15 cellular contexts compared by ENCODE assay signal in genomic region chr2:19643117-19643518, GRCh38.
DNase-seq lines count a peak whose midpoint lies in the region; ATAC-seq, FAIRE-seq and TF ChIP-seq lines count a peak whose summit lies in the region.
"Had no signal": no experiment of that assay in that cellular context is flagged by ENCODE, and none has a peak within 500 bp of the region (broad histone marks: within the 10 kb centered on the region; RNA-seq: fewer than 3 reads in every experiment).

No MANE protein-coding gene starts in this region.

- no peak overlapping the region for H4K8ac ChIP-seq in IMR-90 (ENCODE audit: low read depth in 2 of 2, low read length in 2 of 2)

- intact Hi-C loops in right lobe of liver (cut with DNase I), result no loop called here
- intact Hi-C loops in HepG2 (cut with micrococcal nuclease; ENCODE audit: unreplicated experiment), result no loop called here
- intact Hi-C loops in IMR-90 (cut with micrococcal nuclease), result no loop called here

- 78% methylated on average over 3 of the region's 3 CpGs for WGBS in right lobe of liver (ENCODE audit: insufficient coverage, low coverage, low lambda C conversion rate, missing lambda C conversion rate)
- 10% methylated on average over 3 of the region's 3 CpGs for whole genome bisulfite sequencing in HepG2 (ENCODE audit: low lambda C conversion rate)
- WGBS in IMR-90 (ENCODE audit: extremely low coverage in 2 of 2, insufficient read length in 1 of 2), 2 experiments, result 100% methylated on average over 1 of the region's 3 CpGs; no CpG with 5 or more reads in 1 of the 2 experiments

- ATAC-seq in right lobe of liver (peak in 3 of 4 donors; percentile 20 to 56 (median 34)), HepG2 (no peak), HG02763 (IDR thresholded peaks at IDR 0.05; ENCODE audit: unreplicated experiment) (peak; percentile 66), IMR-90 (ENCODE audit: low read depth) (peak; percentile 49), omental fat pad (ENCODE audit: low FRiP score) (no peak)
- ATAC-seq: A549, GM23338, left lobe of liver had no signal

- no peak overlapping the region for H4K5ac ChIP-seq in IMR-90 (ENCODE audit: low read depth, low read length)

- H3K4me3 ChIP-seq in right lobe of liver, result no peak overlapping the region
- H3K4me3 ChIP-seq in HepG2 (replicated peaks in 1 of 3; ENCODE audit: insufficient read depth in 1 of 3, low read depth in 2 of 3, low read length in 3 of 3), result no peak overlapping the region
- no peak overlapping the region for H3K4me3 ChIP-seq in IMR-90 (ENCODE audit: insufficient read depth, low read depth, low read length)
- H3K4me3 ChIP-seq: A549, GM23338, ovary, thyroid gland had no signal

- H2AK5ac ChIP-seq in IMR-90 (ENCODE audit: low read depth, low read length), result no peak overlapping the region

- POLR2A ChIA-PET in HepG2 (lab: Yijun Ruan, JAX) (no interaction called here), IMR-90 (lab: Charles Lee; ENCODE audit: unreplicated experiment) (no interaction called here)

- dilution Hi-C loops in IMR-90 (cut with HindIII; ENCODE audit: low sequenced_read_pairs, unreplicated experiment), result no loop called here

- TF ChIP-seq CTCF in right lobe of liver (IDR thresholded peaks at IDR 0.05) (no peak), HepG2 (CRISPR knock-in tag; IDR thresholded peaks at IDR 0.05) (no peak), IMR-90 (conservative IDR thresholded peaks at IDR 0.05; ENCODE audit: low read depth, low read length) (no peak), omental fat pad (IDR thresholded peaks at IDR 0.05) (no peak)

- H3K27ac ChIP-seq in right lobe of liver, result no peak overlapping the region
- no peak overlapping the region for H3K27ac ChIP-seq in HepG2 (ENCODE audit: extremely low read length, insufficient read depth, low read length)
- no peak overlapping the region for H3K27ac ChIP-seq in IMR-90 (ENCODE audit: insufficient read depth, low read length)
- H3K27ac ChIP-seq: A549, ovary, thyroid gland had no signal

- no peak overlapping the region for H2BK15ac ChIP-seq in IMR-90 (ENCODE audit: low read depth, low read length)

- H3K36me3 ChIP-seq in right lobe of liver (no peaks in the 10 kb centered on the region), HepG2 (replicated peaks in 1 of 2; ENCODE audit: control insufficient read depth in 1 of 2, insufficient read depth in 2 of 2, low read length in 2 of 2) (no peaks in the 10 kb centered on the region), IMR-90 (ENCODE audit: control insufficient read depth, insufficient read depth, low read length) (no peaks in the 10 kb centered on the region)
- H3K36me3 ChIP-seq: ovary, thyroid gland had no signal

- no peaks in the 10 kb centered on the region for H3K4me1 ChIP-seq in right lobe of liver
- peaks cover 7% of the 10 kb centered on the region; the same call in 1 of the 2 replicates for H3K4me1 ChIP-seq in HepG2 (ENCODE audit: insufficient read depth, low read length)
- H3K4me1 ChIP-seq in IMR-90 (ENCODE audit: control insufficient read depth, insufficient read depth, low read length), result no peaks in the 10 kb centered on the region
- H3K4me1 ChIP-seq: thyroid gland had no signal

- no peak overlapping the region for H2BK5ac ChIP-seq in IMR-90 (ENCODE audit: low read depth, low read length, poor library complexity, severe bottlenecking)

- no peak overlapping the region for H2AFZ ChIP-seq in HepG2 (ENCODE audit: low read length)
- H2AFZ ChIP-seq in IMR-90 (replicated peaks; ENCODE audit: low read length, poor library complexity), result no peak overlapping the region
- H2AFZ ChIP-seq: GM23338 had no signal

- H3K9ac ChIP-seq in HepG2 (ENCODE audit: insufficient read depth, low read depth, low read length) (no peak overlapping the region), IMR-90 (ENCODE audit: low read depth, low read length) (no peak overlapping the region)

- H3K79me2 ChIP-seq in HepG2 (ENCODE audit: insufficient read depth, low read length), result no peaks in the 10 kb centered on the region

- no peaks in the 10 kb centered on the region for H3K9me3 ChIP-seq in right lobe of liver
- H3K9me3 ChIP-seq in HepG2 (ENCODE audit: low read length), result no peaks in the 10 kb centered on the region
- H3K9me3 ChIP-seq in IMR-90 (ENCODE audit: control insufficient read depth, insufficient read depth, low read length), result peaks cover 2% of the 10 kb centered on the region; the same call in 1 of the 2 replicates
- H3K9me3 ChIP-seq: A549, ovary, thyroid gland had no signal

- no peaks in the 10 kb centered on the region for H4K20me1 ChIP-seq in HepG2 (ENCODE audit: insufficient read depth, low read length)
- H4K20me1 ChIP-seq in IMR-90 (ENCODE audit: insufficient read depth, low read length), result no peaks in the 10 kb centered on the region

- H3K23ac ChIP-seq in IMR-90 (ENCODE audit: low read depth, low read length), result no peak overlapping the region

- in situ Hi-C loops in HepG2 (cut with HindIII; ENCODE audit: extremely low pct_ligation_motif_present, low pct_unique_long_range_greater_than_20kb) (no loop called here), IMR-90 (cut with MboI; ENCODE audit: low sequenced_read_pairs) (no loop called here)

- H2AK9ac ChIP-seq in IMR-90 (replicated peaks; ENCODE audit: low read depth, low read length, poor library complexity), result no peak overlapping the region

- no peaks in the 10 kb centered on the region for H3K79me1 ChIP-seq in IMR-90 (ENCODE audit: low read depth in 1 of 2, low read length in 2 of 2)

- TF ChIP-seq POLR2A in right lobe of liver (IDR thresholded peaks at IDR 0.05), result no peak
- no peak for TF ChIP-seq POLR2A in HepG2 (IDR thresholded peaks at IDR 0.05; ENCODE audit: insufficient read depth in 1 of 2, low read depth in 2 of 2, low read length in 2 of 2)
- no peak for TF ChIP-seq POLR2A in IMR-90 (IDR thresholded peaks at IDR 0.05; ENCODE audit: low read depth, low read length)

- H3K18ac ChIP-seq in IMR-90 (ENCODE audit: low read depth, low read length), result no peak overlapping the region

- H3K9me1 ChIP-seq in IMR-90 (ENCODE audit: insufficient read depth, low read length), result no peaks in the 10 kb centered on the region

- DNase-seq in right lobe of liver (no peak), HepG2 (ENCODE audit: low spot score) (no peak), IMR-90 (peak; percentile 11), T-helper 9 cell (no peak), GM19238 (ENCODE audit: insufficient read length, low spot score) (no peak), omental fat pad (ENCODE audit: low spot score) (no peak), SHP77 (lab: John Stamatoyannopoulos, UW) (no peak)
- DNase-seq: KBM-7, ovary, T-helper 1 cell, thyroid gland had no signal

- H2BK120ac ChIP-seq in IMR-90 (ENCODE audit: low read depth, low read length), result no peak overlapping the region

- H3K27me3 ChIP-seq in right lobe of liver (no peaks in the 10 kb centered on the region), HepG2 (ENCODE audit: control insufficient read depth in 1 of 2, insufficient read depth in 2 of 2, low read length in 2 of 2) (no peaks in the 10 kb centered on the region; a peak in 1 of 5 replicates), IMR-90 (ENCODE audit: control insufficient read depth, insufficient read depth, low read length) (peaks cover 14% of the 10 kb centered on the region)
- H3K27me3 ChIP-seq: ovary, thyroid gland had no signal

- TF ChIP-seq RAD21 in HepG2 (CRISPR knock-in tag; IDR thresholded peaks at IDR 0.05) (no peak), IMR-90 (IDR thresholded peaks at IDR 0.05; ENCODE audit: low read length) (no peak)

- no peak overlapping the region for H4K91ac ChIP-seq in IMR-90 (ENCODE audit: insufficient read depth, low read depth, low read length)

- CTCF ChIA-PET in HepG2 (lab: Yijun Ruan, JAX; ENCODE audit: low intra/inter-chr PET ratio, low total read pairs) (no interaction called here), IMR-90 (lab: Yijun Ruan, JAX) (no interaction called here)

- no peak overlapping the region for H3K4ac ChIP-seq in IMR-90 (ENCODE audit: low read depth, low read length)

- TF ChIP-seq EP300 in HepG2 (IDR thresholded peaks at IDR 0.05; ENCODE audit: low read depth in 2 of 2, low read length in 2 of 2), result no peak
- TF ChIP-seq EP300 in HepG2 (CRISPR knock-in tag; IDR thresholded peaks at IDR 0.05; ENCODE audit: borderline replicate concordance), result no peak

- H2BK20ac ChIP-seq in IMR-90 (ENCODE audit: low read depth, low read length), result no peak overlapping the region

- no TSS peak for BruUV-seq in HepG2 (replicated peaks; lab: Mats Ljungman, UMichigan)
- no TSS peak for BruUV-seq in IMR-90 (replicated peaks; lab: Mats Ljungman, UMichigan)

- H3K4me2 ChIP-seq in HepG2 (ENCODE audit: low read depth, low read length) (no peak overlapping the region), IMR-90 (ENCODE audit: low read depth, low read length) (no peak overlapping the region)
- H3K4me2 ChIP-seq: A549, GM23338 had no signal

- H3K56ac ChIP-seq in IMR-90 (ENCODE audit: extremely low read depth, insufficient read depth, low read length), result no peak overlapping the region

- no peak overlapping the region for H3K14ac ChIP-seq in IMR-90 (replicated peaks; ENCODE audit: low read depth, low read length)

- FAIRE-seq in HepG2 (lab: Jason Lieb, UNC), result no peak
- FAIRE-seq: A549 had no signal

TF ChIP-seq in HepG2, 621 proteins besides CTCF, POLR2A, EP300 and RAD21:
- TF ChIP-seq CENPX (CRISPR knock-in tag; IDR thresholded peaks at IDR 0.05), result no peak
- no peak for TF ChIP-seq TBP (CRISPR knock-in tag; IDR thresholded peaks at IDR 0.05)
- no peak for TF ChIP-seq KDM6A (CRISPR knock-in tag; IDR thresholded peaks at IDR 0.05; ENCODE audit: low read depth)
- TF ChIP-seq CREM (IDR thresholded peaks at IDR 0.05), result no peak
- no peak for TF ChIP-seq CREM (CRISPR knock-in tag; IDR thresholded peaks at IDR 0.05)
- no peak for TF ChIP-seq NPAS2 (CRISPR knock-in tag; IDR thresholded peaks at IDR 0.05; ENCODE audit: borderline replicate concordance)

TF ChIP-seq in IMR-90, 13 proteins besides CTCF, POLR2A, EP300 and RAD21 (continues in another document):
- TF ChIP-seq FOS (IDR thresholded peaks at IDR 0.05; ENCODE audit: low read depth, low read length), result no peak
- no peak for TF ChIP-seq RCOR1 (IDR thresholded peaks at IDR 0.05; ENCODE audit: insufficient replicate concordance, low read length)
- no peak for TF ChIP-seq CHD1 (IDR thresholded peaks at IDR 0.05; ENCODE audit: low read depth, low read length)
- TF ChIP-seq SMC3 (IDR thresholded peaks at IDR 0.05; ENCODE audit: low read depth, low read length), result no peak
- TF ChIP-seq MAZ (IDR thresholded peaks at IDR 0.05; ENCODE audit: borderline replicate concordance, low read depth, low read length), result no peak
- TF ChIP-seq USF2 (IDR thresholded peaks at IDR 0.05; ENCODE audit: low read depth, low read length), result no peak
- no peak for TF ChIP-seq NFE2L2 (IDR thresholded peaks at IDR 0.05; ENCODE audit: low read depth, low read length)
- no peak for TF ChIP-seq CEBPB (IDR thresholded peaks at IDR 0.05; ENCODE audit: low read depth, low read length)

Comparison
In these comparisons a context has a peak if more than half of its experiments do, and no peak if none do; other contexts are left out.
1. ATAC-seq: peak in right lobe of liver (3 of 4), HG02763 (single experiment) and IMR-90 (single experiment); none in HepG2 (single experiment) and omental fat pad (single experiment).